8 cellular contexts compared by ENCODE assay signal in genomic region chr7:139118803-139119485, GRCh38. TPM values are rescaled to one million over a fixed set of nuclear protein-coding genes. Genes with fewer than 3 reads are reported as not detected.
DNase-seq lines count a peak whose midpoint lies in the region; ATAC-seq, FAIRE-seq and TF ChIP-seq lines count a peak whose summit lies in the region.

No MANE protein-coding gene starts in this region.

- peak overlapping the region; percentile 66 for H3K27ac Mint-ChIP-seq in activated T-cell treated with anti-CD3 and anti-CD28 coated beads, Interleukin-2, amount 50 U/mL, for 72 hours
- H3K27ac Mint-ChIP-seq in HFFc6, result no peak overlapping the region

- peak overlapping the region; percentile 71 to 72 for H3K4me3 Mint-ChIP-seq in activated T-cell treated with anti-CD3 and anti-CD28 coated beads, Interleukin-2, amount 50 U/mL, for 72 hours
- no peak overlapping the region for H3K4me3 Mint-ChIP-seq in HFFc6

- H3K4me3 ChIP-seq in rectal smooth muscle tissue (ENCODE audit: low read length), result peak overlapping the region; percentile 16

- no peak for FAIRE-seq in RCC 7860 (lab: Jason Lieb, UNC)

- H3K9ac ChIP-seq in rectal smooth muscle tissue (ENCODE audit: low read length), result no peak overlapping the region

- H3K36me3 Mint-ChIP-seq in activated T-cell treated with anti-CD3 and anti-CD28 coated beads, Interleukin-2, amount 50 U/mL, for 72 hours (ENCODE audit: insufficient read depth in 2 of 2), result no peaks in the 10 kb centered on the region
- no peaks in the 10 kb centered on the region for H3K36me3 Mint-ChIP-seq in HFFc6 (ENCODE audit: low read depth)

- H3K9me3 Mint-ChIP-seq in activated T-cell treated with anti-CD3 and anti-CD28 coated beads, Interleukin-2, amount 50 U/mL, for 72 hours, result no peaks in the 10 kb centered on the region
- H3K9me3 Mint-ChIP-seq in HFFc6, result no peaks in the 10 kb centered on the region

- no peaks in the 10 kb centered on the region for H3K9me3 ChIP-seq in KOPT-K1 (ENCODE audit: insufficient read depth, low read length, poor library complexity, severe bottlenecking)

- no peaks in the 10 kb centered on the region for H3K4me1 ChIP-seq in rectal smooth muscle tissue (ENCODE audit: control insufficient read depth, insufficient read depth, low read length)

- peak; percentile 82 for ATAC-seq in GM18505 (IDR thresholded peaks at IDR 0.05; ENCODE audit: unreplicated experiment)
- peak; percentile 87 for ATAC-seq in GM21723 (IDR thresholded peaks at IDR 0.05; ENCODE audit: unreplicated experiment)
- ATAC-seq in activated T-cell treated with anti-CD3 and anti-CD28 coated beads, Interleukin-2, amount 50 U/mL, for 72 hours (replicated peaks in 1 of 2), result peak; percentile 66 to 70

- peak; percentile 56 for TF ChIP-seq POLR2A in GM18505 (IDR thresholded peaks at IDR 0.05; ENCODE audit: borderline replicate concordance, extremely low read depth, insufficient read depth, insufficient read length)

- TF ChIP-seq CTCF in HFFc6 (IDR thresholded peaks at IDR 0.05), result no peak

- peak overlapping the region; percentile 29 for H3K27ac ChIP-seq in KOPT-K1 (ENCODE audit: low read depth, low read length, poor library complexity, severe bottlenecking)
- no peak overlapping the region for H3K27ac ChIP-seq in rectal smooth muscle tissue (ENCODE audit: low read depth, low read length)

- H3K36me3 ChIP-seq in KOPT-K1 (ENCODE audit: insufficient read depth, low read length) (no peaks in the 10 kb centered on the region), rectal smooth muscle tissue (ENCODE audit: control insufficient read depth, insufficient read depth, low read length) (no peaks in the 10 kb centered on the region)

- no peaks in the 10 kb centered on the region for H3K27me3 Mint-ChIP-seq in activated T-cell treated with anti-CD3 and anti-CD28 coated beads, Interleukin-2, amount 50 U/mL, for 72 hours (ENCODE audit: low read depth)
- peaks cover 10% of the 10 kb centered on the region for H3K27me3 Mint-ChIP-seq in HFFc6 (ENCODE audit: insufficient read depth)

- H3K4me1 Mint-ChIP-seq in activated T-cell treated with anti-CD3 and anti-CD28 coated beads, Interleukin-2, amount 50 U/mL, for 72 hours (ENCODE audit: low read depth), result peaks cover 50% of the 10 kb centered on the region
- H3K4me1 Mint-ChIP-seq in HFFc6 (ENCODE audit: low read depth), result peaks cover 12% of the 10 kb centered on the region

- peak; percentile 53 to 54 for DNase-seq in activated T-cell treated with anti-CD3 and anti-CD28 coated beads, Interleukin-2, amount 50 U/mL, for 72 hours
- DNase-seq in HuH-7 (ENCODE audit: low spot score) (no peak), HFFc6 (no peak), RCC 7860 (ENCODE audit: low spot score) (no peak)

- H3K27me3 ChIP-seq in rectal smooth muscle tissue (ENCODE audit: control insufficient read depth, insufficient read depth, low read length), result no peaks in the 10 kb centered on the region

RNA-seq across cellular contexts. Expression of gene ZC3HAV1, which starts 9.4 kb away (rescaled TPM):
- total RNA-seq in activated T-cell treated with anti-CD3 and anti-CD28 coated beads, Interleukin-2, amount 50 U/mL, for 72 hours, result 100 to 1,000 TPM in 1 of 2 donors, 10 to 100 TPM in 1; 78.1 to 114 TPM
- total RNA-seq in HFFc6 (2021; fragmentation: NEBNext Ultra II Directional; extraction: Animal tissue kit (Norgen Biotek cat#: 25700)), result 10 to 100 TPM; 29.4 to 36.1 (median 33.1) TPM

Comparison
In these comparisons a context has a peak if more than half of its experiments do, and no peak if none do; other contexts are left out.
1. DNase-seq: peak in activated T-cell treated with anti-CD3 and anti-CD28 coated beads, Interleukin-2, amount 50 U/mL, for 72 hours (2 of 2); none in HuH-7 (single experiment), HFFc6 (single experiment) and RCC 7860 (single experiment).
2. Peak in every context shown above with its lines, with median percentiles within 50 percentile points of each other: ATAC-seq.